ENCODE assay signal across 1 cellular context in the genomic region with DNA sequence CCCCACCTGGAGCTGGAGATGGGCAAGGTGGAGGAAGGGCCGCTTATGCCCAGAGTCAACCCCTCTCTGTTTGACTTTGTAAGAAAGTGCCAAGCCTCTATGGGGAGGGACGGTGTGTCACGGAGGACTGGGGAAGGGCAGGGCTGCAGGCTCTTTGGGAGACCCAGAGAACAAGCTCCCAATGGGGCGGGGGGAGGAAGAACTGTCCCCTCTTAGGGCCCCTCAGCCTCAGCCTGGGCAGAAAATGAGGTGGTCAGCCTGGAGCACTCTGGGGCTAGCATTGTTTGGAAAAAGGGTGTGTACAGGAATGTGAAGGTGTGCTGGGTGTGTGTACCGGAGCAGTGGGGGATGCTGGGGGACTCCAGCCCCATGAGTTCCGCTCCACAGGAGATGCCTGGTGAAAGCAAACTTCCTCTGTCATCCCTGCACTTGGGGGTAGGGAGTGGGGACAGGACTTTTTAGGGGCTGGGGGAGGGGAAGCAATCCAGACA.
TF ChIP-seq lines count a peak whose summit lies in the region.

No MANE protein-coding gene starts in this region.

TF ChIP-seq in HEK293, 187 proteins besides CTCF, POLR2A, EP300 and RAD21 (continued from another document):
- TF ChIP-seq ZNF768 (tag by site-specific recombination; IDR thresholded peaks at IDR 0.05) (no peak), ZIC2 (tag by site-specific recombination; IDR thresholded peaks at IDR 0.05) (peak; percentile 52; the same call in 1 of the 2 replicates), ZNF138 (tag by site-specific recombination; IDR thresholded peaks at IDR 0.05; ENCODE audit: borderline replicate concordance) (no peak), ZBTB17 (tag by site-specific recombination; IDR thresholded peaks at IDR 0.05) (no peak), ZNF549 (tag by site-specific recombination; IDR thresholded peaks at IDR 0.05) (no peak)
- TF ChIP-seq, protein P1, sequence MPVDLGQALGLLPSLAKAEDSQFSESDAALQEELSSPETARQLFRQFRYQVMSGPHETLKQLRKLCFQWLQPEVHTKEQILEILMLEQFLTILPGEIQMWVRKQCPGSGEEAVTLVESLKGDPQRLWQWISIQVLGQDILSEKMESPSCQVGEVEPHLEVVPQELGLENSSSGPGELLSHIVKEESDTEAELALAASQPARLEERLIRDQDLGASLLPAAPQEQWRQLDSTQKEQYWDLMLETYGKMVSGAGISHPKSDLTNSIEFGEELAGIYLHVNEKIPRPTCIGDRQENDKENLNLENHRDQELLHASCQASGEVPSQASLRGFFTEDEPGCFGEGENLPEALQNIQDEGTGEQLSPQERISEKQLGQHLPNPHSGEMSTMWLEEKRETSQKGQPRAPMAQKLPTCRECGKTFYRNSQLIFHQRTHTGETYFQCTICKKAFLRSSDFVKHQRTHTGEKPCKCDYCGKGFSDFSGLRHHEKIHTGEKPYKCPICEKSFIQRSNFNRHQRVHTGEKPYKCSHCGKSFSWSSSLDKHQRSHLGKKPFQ (tag by site-specific recombination; IDR thresholded peaks at IDR 0.05): no peak
